Comparison of ENCODE assay signal across 19 cellular contexts in genomic region chr9:98765276-98765675, GRCh38. TPM values are rescaled to one million over a fixed set of nuclear protein-coding genes. Genes with fewer than 3 reads are reported as not detected.
"Had no signal": no experiment of that assay in that cellular context is flagged by ENCODE, and none has a peak within 500 bp of the region (broad histone marks: within the 10 kb centered on the region; RNA-seq: fewer than 3 reads in every experiment).

No MANE protein-coding gene starts in this region.

- H3K4me1 ChIP-seq: left lung, spleen, testis, uterus had no signal

- H3K27ac ChIP-seq: left lung, spleen, testis, uterus had no signal

- H3K4me3 ChIP-seq: left lung, lung, spleen, testis, uterus had no signal

- DNase-seq: activated CD4-positive, alpha-beta T cell treated with anti-CD3 and anti-CD28 coated beads for 1 hour; activated T-cell treated with anti-CD3 and anti-CD28 coated beads, Interleukin-2, amount 50 U/mL, for 1 hour; aorta; immature natural killer cell; kidney glomerular epithelial cell; left lung; spleen; stimulated activated CD4-positive, alpha-beta T cell treated with anti-CD3 and anti-CD28 coated beads, Interleukin-4, amount 100 ng/mL, for 1 hour; stimulated activated naive CD4-positive, alpha-beta T cell; testis; trophoblast cell; uterus had no signal

- ATAC-seq: activated naive CD4-positive, alpha-beta T cell treated with anti-CD3 and anti-CD28 coated beads, Interleukin-2, amount 50 U/mL, for 72 hours; activated T-helper 17 cell treated with anti-CD3 and anti-CD28 coated beads, Interleukin-2, amount 50 U/mL, for 72 hours; left lung; naive thymus-derived CD4-positive, alpha-beta T cell had no signal

- H3K27me3 ChIP-seq: left lung, spleen, testis, uterus had no signal

RNA-seq across cellular contexts. Expression of gene GABBR2, which starts 56.5 kb away (rescaled TPM):
- total RNA-seq: activated naive CD4-positive, alpha-beta T cell treated with anti-CD3 and anti-CD28 coated beads, Interleukin-2, amount 50 U/mL, for 72 hours; activated T-helper 17 cell treated with anti-CD3 and anti-CD28 coated beads, Interleukin-2, amount 50 U/mL, for 72 hours; fibroblast of villous mesenchyme; naive thymus-derived CD4-positive, alpha-beta T cell; posterior vena cava; renal cortical epithelial cell had no signal
- polyA plus RNA-seq: aorta; immature natural killer cell; naive thymus-derived CD4-positive, alpha-beta T cell had no signal
